In genomic region chr1:34650090-34650489, GRCh38 we compare ENCODE assay signal across 39 cellular contexts.
"Had no signal": no experiment of that assay in that cellular context is flagged by ENCODE, and none has a peak within 500 bp of the region (broad histone marks: within the 10 kb centered on the region; RNA-seq: fewer than 3 reads in every experiment).

No MANE protein-coding gene starts in this region.

- H3K4me3 Mint-ChIP-seq: activated naive CD4-positive, alpha-beta T cell treated with anti-CD3 and anti-CD28 coated beads for 36 hours; activated naive CD4-positive, alpha-beta T cell treated with anti-CD3 and anti-CD28 coated beads, Interleukin-2, amount 10 ng/mL, durations not matched to agents 7 days and 5 days; activated naive CD4-positive, alpha-beta T cell treated with anti-CD3 and anti-CD28 coated beads, Interleukin-2, amount 50 U/mL, for 24 hours; activated naive CD8-positive, alpha-beta T cell; activated naive CD8-positive, alpha-beta T cell treated with anti-CD3 and anti-CD28 coated beads for 36 hours; activated naive CD8-positive, alpha-beta T cell treated with anti-CD3 and anti-CD28 coated beads, Interleukin-2, amount 10 ng/mL, durations not matched to agents 7 days and 5 days; activated naive CD8-positive, alpha-beta T cell treated with anti-CD3 and anti-CD28 coated beads, Interleukin-2, amount 50 U/mL, for 24 hours; activated T-cell treated with anti-CD3 and anti-CD28 coated beads, Interleukin-2, amount 50 U/mL, for 24 hours; activated T-cell treated with anti-CD3 and anti-CD28 coated beads, Interleukin-2, amount 50 U/mL, for 4 hours; activated T-cell treated with anti-CD3 and anti-CD28 coated beads, Interleukin-2, amount 50 U/mL, for 72 hours; activated T-helper 1 cell treated with anti-CD3 and anti-CD28 coated beads, Interleukin-12 subunit alpha, Interleukin-12 subunit beta, Interleukin-2, Interleukin-4 antibody, amounts not matched to agents 30 ng/mL and 10 ng/mL and 1 ng/mL, durations not matched to agents 14 hours and 24 hours and 36 hours; activated T-helper 17 cell treated with anti-CD3 and anti-CD28 coated beads, Interleukin-2, amount 50 U/mL, for 72 hours; brain; central memory CD8-positive, alpha-beta T cell had no signal

- FAIRE-seq: astrocyte, bronchial epithelial cell had no signal

- H3K27ac Mint-ChIP-seq: activated naive CD4-positive, alpha-beta T cell treated with anti-CD3 and anti-CD28 coated beads for 36 hours; activated naive CD4-positive, alpha-beta T cell treated with anti-CD3 and anti-CD28 coated beads, Interleukin-2, amount 10 ng/mL, durations not matched to agents 7 days and 5 days; activated naive CD4-positive, alpha-beta T cell treated with anti-CD3 and anti-CD28 coated beads, Interleukin-2, amount 50 U/mL, for 24 hours; activated naive CD4-positive, alpha-beta T cell treated with anti-CD3 and anti-CD28 coated beads, Interleukin-2, amount 50 U/mL, for 72 hours; activated naive CD8-positive, alpha-beta T cell; activated naive CD8-positive, alpha-beta T cell treated with anti-CD3 and anti-CD28 coated beads for 36 hours; activated naive CD8-positive, alpha-beta T cell treated with anti-CD3 and anti-CD28 coated beads, Interleukin-2, amount 10 ng/mL, durations not matched to agents 7 days and 5 days; activated naive CD8-positive, alpha-beta T cell treated with anti-CD3 and anti-CD28 coated beads, Interleukin-2, amount 50 U/mL, for 24 hours; activated T-cell treated with anti-CD3 and anti-CD28 coated beads, Interleukin-2, amount 50 U/mL, for 24 hours; activated T-cell treated with anti-CD3 and anti-CD28 coated beads, Interleukin-2, amount 50 U/mL, for 72 hours; activated T-helper 1 cell treated with anti-CD3 and anti-CD28 coated beads, Interleukin-12 subunit alpha, Interleukin-12 subunit beta, Interleukin-2, Interleukin-4 antibody, amounts not matched to agents 30 ng/mL and 10 ng/mL and 1 ng/mL, durations not matched to agents 14 hours and 24 hours and 36 hours; activated T-helper 17 cell treated with anti-CD3 and anti-CD28 coated beads, Interleukin-2, amount 50 U/mL, for 72 hours; activated T-helper 2 cell treated with anti-CD3 and anti-CD28 coated beads, Interferon-gamma antibody, Interleukin-2, Interleukin-4, amounts not matched to agents 10 μg/mL and 5 μg/mL and 100 μg/mL, durations not matched to agents 14 hours and 24 hours and 36 hours; brain had no signal

- H3K4me3 ChIP-seq: adrenal gland, ascending aorta, body of pancreas, breast epithelium, cardiac muscle cell had no signal

- H3K4me1 Mint-ChIP-seq: activated naive CD4-positive, alpha-beta T cell treated with anti-CD3 and anti-CD28 coated beads, Interleukin-2, amount 10 ng/mL, durations not matched to agents 7 days and 5 days; activated naive CD4-positive, alpha-beta T cell treated with anti-CD3 and anti-CD28 coated beads, Interleukin-2, amount 50 U/mL, for 24 hours; activated naive CD8-positive, alpha-beta T cell treated with anti-CD3 and anti-CD28 coated beads for 36 hours; activated naive CD8-positive, alpha-beta T cell treated with anti-CD3 and anti-CD28 coated beads, Interleukin-2, amount 10 ng/mL, durations not matched to agents 7 days and 5 days; activated naive CD8-positive, alpha-beta T cell treated with anti-CD3 and anti-CD28 coated beads, Interleukin-2, amount 50 U/mL, for 24 hours; activated T-helper 17 cell treated with anti-CD3 and anti-CD28 coated beads, Interleukin-2, amount 50 U/mL, for 72 hours; central memory CD8-positive, alpha-beta T cell had no signal

- H3K27me3 ChIP-seq: ascending aorta, body of pancreas, brain microvascular endothelial cell had no signal

- H3K36me3 Mint-ChIP-seq: activated naive CD4-positive, alpha-beta T cell treated with anti-CD3 and anti-CD28 coated beads, Interleukin-2, amount 10 ng/mL, durations not matched to agents 7 days and 5 days; activated naive CD4-positive, alpha-beta T cell treated with anti-CD3 and anti-CD28 coated beads, Interleukin-2, amount 50 U/mL, for 24 hours; activated naive CD4-positive, alpha-beta T cell treated with anti-CD3 and anti-CD28 coated beads, Interleukin-2, amount 50 U/mL, for 72 hours; activated naive CD8-positive, alpha-beta T cell; activated naive CD8-positive, alpha-beta T cell treated with anti-CD3 and anti-CD28 coated beads for 36 hours; activated naive CD8-positive, alpha-beta T cell treated with anti-CD3 and anti-CD28 coated beads, Interleukin-2, amount 10 ng/mL, durations not matched to agents 7 days and 5 days; brain had no signal

- H3K27ac ChIP-seq: adrenal gland, ascending aorta, body of pancreas, brain microvascular endothelial cell, breast epithelium, cardiac muscle cell had no signal

- H3K9me3 ChIP-seq: adrenal gland, ascending aorta, body of pancreas, breast epithelium had no signal

- H3K9me3 Mint-ChIP-seq: activated naive CD4-positive, alpha-beta T cell treated with anti-CD3 and anti-CD28 coated beads for 36 hours; activated naive CD4-positive, alpha-beta T cell treated with anti-CD3 and anti-CD28 coated beads, Interleukin-2, amount 10 ng/mL, durations not matched to agents 7 days and 5 days; activated naive CD4-positive, alpha-beta T cell treated with anti-CD3 and anti-CD28 coated beads, Interleukin-2, amount 50 U/mL, for 24 hours; activated naive CD4-positive, alpha-beta T cell treated with anti-CD3 and anti-CD28 coated beads, Interleukin-2, amount 50 U/mL, for 72 hours; activated naive CD8-positive, alpha-beta T cell treated with anti-CD3 and anti-CD28 coated beads for 36 hours; activated naive CD8-positive, alpha-beta T cell treated with anti-CD3 and anti-CD28 coated beads, Interleukin-2, amount 10 ng/mL, durations not matched to agents 7 days and 5 days; activated naive CD8-positive, alpha-beta T cell treated with anti-CD3 and anti-CD28 coated beads, Interleukin-2, amount 50 U/mL, for 24 hours; activated T-cell treated with anti-CD3 and anti-CD28 coated beads, Interleukin-2, amount 50 U/mL, for 24 hours; activated T-cell treated with anti-CD3 and anti-CD28 coated beads, Interleukin-2, amount 50 U/mL, for 4 hours; activated T-cell treated with anti-CD3 and anti-CD28 coated beads, Interleukin-2, amount 50 U/mL, for 72 hours; activated T-helper 1 cell treated with anti-CD3 and anti-CD28 coated beads, Interleukin-12 subunit alpha, Interleukin-12 subunit beta, Interleukin-2, Interleukin-4 antibody, amounts not matched to agents 30 ng/mL and 10 ng/mL and 1 ng/mL, durations not matched to agents 14 hours and 24 hours and 36 hours; activated T-helper 17 cell treated with anti-CD3 and anti-CD28 coated beads, Interleukin-2, amount 50 U/mL, for 72 hours; activated T-helper 2 cell treated with anti-CD3 and anti-CD28 coated beads, Interferon-gamma antibody, Interleukin-2, Interleukin-4, amounts not matched to agents 10 μg/mL and 5 μg/mL and 100 μg/mL, durations not matched to agents 14 hours and 24 hours and 36 hours; brain; central memory CD8-positive, alpha-beta T cell had no signal

- H3K4me1 ChIP-seq: adrenal gland, ascending aorta, body of pancreas, breast epithelium had no signal

- H3K36me3 ChIP-seq: adrenal gland, ascending aorta, brain microvascular endothelial cell, breast epithelium, cardiac muscle cell had no signal

- DNase-seq: activated effector memory CD4-positive, alpha-beta T cell treated with anti-CD3 and anti-CD28 coated beads, Interleukin-2, amount 50 U/mL, for 16 hours; activated effector memory CD4-positive, alpha-beta T cell treated with Interleukin-2 at 50 U/mL for 16 hours; activated gamma-delta T cell; activated gamma-delta T cell treated with Interleukin-2 at 50 U/mL for 16 hours; activated naive CD4-positive, alpha-beta T cell; activated naive CD4-positive, alpha-beta T cell treated with anti-CD3 and anti-CD28 coated beads for 36 hours; activated naive CD4-positive, alpha-beta T cell treated with anti-CD3 and anti-CD28 coated beads, Interleukin-2, amount 10 ng/mL, durations not matched to agents 7 days and 5 days; activated naive CD4-positive, alpha-beta T cell treated with anti-CD3 and anti-CD28 coated beads, Interleukin-2, amount 50 U/mL, for 16 hours; activated naive CD4-positive, alpha-beta T cell treated with Interleukin-2 at 50 U/mL for 16 hours; activated naive CD8-positive, alpha-beta T cell treated with anti-CD3 and anti-CD28 coated beads for 36 hours; activated naive CD8-positive, alpha-beta T cell treated with anti-CD3 and anti-CD28 coated beads, Interleukin-2, amount 10 ng/mL, durations not matched to agents 7 days and 5 days; activated naive CD8-positive, alpha-beta T cell treated with anti-CD3 and anti-CD28 coated beads, Interleukin-2, amount 50 U/mL, for 24 hours; activated T-cell treated with anti-CD3 and anti-CD28 coated beads, Interleukin-2, amount 50 U/mL, for 1 hour; activated T-cell treated with anti-CD3 and anti-CD28 coated beads, Interleukin-2, amount 50 U/mL, for 24 hours; activated T-cell treated with anti-CD3 and anti-CD28 coated beads, Interleukin-2, amount 50 U/mL, for 4 hours; activated T-cell treated with anti-CD3 and anti-CD28 coated beads, Interleukin-2, amount 50 U/mL, for 48 hours; activated T-cell treated with anti-CD3 and anti-CD28 coated beads, Interleukin-2, amount 50 U/mL, for 72 hours; adrenal gland; amniotic stem cell; amygdala; anterior cingulate cortex; body of pancreas; brain microvascular endothelial cell; caudate nucleus; central memory CD4-positive, alpha-beta T cell; cerebellar nuclear complex had no signal

- ATAC-seq: activated naive CD4-positive, alpha-beta T cell treated with anti-CD3 and anti-CD28 coated beads, Interleukin-2, amount 50 U/mL, for 72 hours; activated naive CD8-positive, alpha-beta T cell treated with anti-CD3 and anti-CD28 coated beads, Interleukin-2, amount 50 U/mL, for 24 hours; activated T-cell treated with anti-CD3 and anti-CD28 coated beads, Interleukin-2, amount 50 U/mL, for 4 hours; activated T-cell treated with anti-CD3 and anti-CD28 coated beads, Interleukin-2, amount 50 U/mL, for 72 hours; activated T-helper 17 cell treated with anti-CD3 and anti-CD28 coated beads, Interleukin-2, amount 50 U/mL, for 72 hours; body of pancreas had no signal
